Comparison of ENCODE assay signal across 30 cellular contexts in the genomic region with DNA sequence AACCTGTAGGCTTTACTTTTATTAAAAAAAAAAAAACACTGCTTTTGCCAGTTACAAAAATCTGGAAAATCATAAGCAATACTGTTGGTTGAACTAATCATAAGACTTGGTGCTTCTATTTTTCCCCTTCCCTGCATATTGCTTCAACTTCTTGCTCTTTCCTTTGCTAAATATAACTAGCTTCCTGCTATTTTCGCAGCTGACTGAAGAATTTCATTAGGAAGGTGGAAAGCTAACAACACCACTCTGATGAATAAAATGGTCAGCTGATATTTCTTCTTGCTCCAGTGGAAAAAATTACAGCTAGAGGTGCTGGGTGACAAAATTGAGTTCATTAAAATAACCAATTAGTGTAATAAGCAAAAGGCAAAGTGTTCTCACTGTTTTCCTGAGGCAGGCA. TPM values are rescaled to one million over a fixed set of nuclear protein-coding genes. Genes with fewer than 3 reads are reported as not detected.
"Had no signal": no experiment of that assay in that cellular context is flagged by ENCODE, and none has a peak within 500 bp of the region (broad histone marks: within the 10 kb centered on the region; RNA-seq: fewer than 3 reads in every experiment).

No MANE protein-coding gene starts in this region.

- FAIRE-seq: frontal cortex had no signal

- H3K36me3 Mint-ChIP-seq: mesothelial cell of epicardium, natural killer cell had no signal

- H3K27ac Mint-ChIP-seq: mesothelial cell of epicardium, natural killer cell had no signal

- H3K36me3 ChIP-seq: colonic mucosa, heart left ventricle, spleen, suprapubic skin, thyroid gland, upper lobe of left lung, uterus had no signal

- DNase-seq: cerebellar nuclear complex; colonic mucosa; effector CD8-positive, alpha-beta T cell; heart left ventricle; hippocampal formation; mammary epithelial cell; natural killer cell; right cardiac atrium; spleen; stimulated activated CD4-positive, alpha-beta T cell treated with anti-CD3 and anti-CD28 coated beads, Interleukin-15, amount 100 ng/mL, for 24 hours; stimulated activated CD4-positive, alpha-beta T cell treated with anti-CD3 and anti-CD28 coated beads, Interleukin-1b, Interleukin-23, amount 100 ng/mL, for 48 hours; stimulated activated CD4-positive, alpha-beta T cell treated with anti-CD3 and anti-CD28 coated beads, Interleukin-4, amount 100 ng/mL, for 4 hours; stimulated activated naive CD4-positive, alpha-beta T cell treated with Interleukin-2 at 50 U/mL for 16 hours; thyroid gland; upper lobe of left lung; uterus had no signal

- ATAC-seq: esophagus mucosa, heart left ventricle, left lobe of liver, natural killer cell, right cardiac atrium had no signal

- H3K27me3 ChIP-seq: colonic mucosa, heart left ventricle, spleen, suprapubic skin, thyroid gland, upper lobe of left lung, uterus had no signal

- H3K4me3 Mint-ChIP-seq: mesothelial cell of epicardium, natural killer cell, neural crest cell had no signal

- H3K4me1 Mint-ChIP-seq: mesothelial cell of epicardium had no signal

- H3K4me3 ChIP-seq: colonic mucosa, heart left ventricle, spleen, suprapubic skin, thyroid gland, upper lobe of left lung, uterus had no signal

- H3K9me3 ChIP-seq: colonic mucosa, heart left ventricle, spleen, suprapubic skin, thyroid gland, upper lobe of left lung, uterus had no signal

- H3K27ac ChIP-seq: colonic mucosa, spleen, suprapubic skin, thyroid gland, upper lobe of left lung had no signal

- H3K4me1 ChIP-seq: colonic mucosa, spleen, suprapubic skin, upper lobe of left lung, uterus had no signal

- H3K9me3 Mint-ChIP-seq: natural killer cell had no signal

RNA-seq across cellular contexts. Expression of gene MEPE, which starts 39.3 kb away (rescaled TPM):
- total RNA-seq: colonic mucosa, dermis microvascular lymphatic vessel endothelial cell, esophagus mucosa, fibroblast of lung, glomerular endothelial cell, heart left ventricle, left lobe of liver, lower leg skin, mammary epithelial cell, mesothelial cell of epicardium, mucosa of gallbladder, myocyte, natural killer cell, neural crest cell, osteocyte, posterior vena cava, right cardiac atrium, spleen, suprapubic skin, thyroid gland, upper lobe of left lung, uterus had no signal
- polyA plus RNA-seq: fibroblast of lung, heart left ventricle, mammary epithelial cell, right cardiac atrium, spleen had no signal
